In genomic region chr7:107622937-107623336, GRCh38 we compare ENCODE assay signal across 29 cellular contexts. TPM values are rescaled to one million over a fixed set of nuclear protein-coding genes. Genes with fewer than 3 reads are reported as not detected.
"Had no signal": no experiment of that assay in that cellular context is flagged by ENCODE, and none has a peak within 500 bp of the region (broad histone marks: within the 10 kb centered on the region; RNA-seq: fewer than 3 reads in every experiment).

No MANE protein-coding gene starts in this region.

- H3K36me3 ChIP-seq: WERI-Rb-1 had no signal

- H3K27me3 ChIP-seq: cardiac muscle cell, SJCRH30 had no signal

- H3K27ac Mint-ChIP-seq: activated CD4-positive, alpha-beta memory T cell treated with anti-CD3 and anti-CD28 coated beads, Interleukin-2, amount 10 ng/mL, durations not matched to agents 7 days and 5 days; activated CD4-positive, alpha-beta T cell treated with anti-CD3 and anti-CD28 coated beads for 36 hours; activated CD8-positive, alpha-beta memory T cell treated with anti-CD3 and anti-CD28 coated beads, Interleukin-2, amount 10 ng/mL, durations not matched to agents 7 days and 5 days; activated naive CD4-positive, alpha-beta T cell treated with anti-CD3 and anti-CD28 coated beads, Interleukin-2, amount 50 U/mL, for 72 hours; activated naive CD8-positive, alpha-beta T cell treated with anti-CD3 and anti-CD28 coated beads, Interleukin-2, amount 50 U/mL, for 24 hours; brain had no signal

- DNase-seq: activated CD4-positive, alpha-beta memory T cell treated with anti-CD3 and anti-CD28 coated beads, Interleukin-2, amount 10 ng/mL, durations not matched to agents 7 days and 5 days; activated CD4-positive, alpha-beta T cell treated with anti-CD3 and anti-CD28 coated beads for 36 hours; activated CD4-positive, alpha-beta T cell treated with anti-CD3 and anti-CD28 coated beads, Interleukin-2, amount 50 U/mL, for 1 hour; activated CD8-positive, alpha-beta memory T cell treated with anti-CD3 and anti-CD28 coated beads, Interleukin-2, amount 10 ng/mL, durations not matched to agents 7 days and 5 days; activated effector memory CD4-positive, alpha-beta T cell treated with anti-CD3 and anti-CD28 coated beads, Interleukin-2, amount 50 U/mL, for 16 hours; activated naive CD4-positive, alpha-beta T cell treated with Interleukin-2 at 50 U/mL for 16 hours; activated naive CD8-positive, alpha-beta T cell treated with anti-CD3 and anti-CD28 coated beads, Interleukin-2, amount 50 U/mL, for 24 hours; activated T-cell treated with anti-CD3 and anti-CD28 coated beads, Interleukin-2, amount 50 U/mL, for 4 hours; amygdala; Karpas-422; NCI-H1105 treated with DMSO at 0.1 percent for 48 hours; NCI-H1436 treated with DMSO at 0.1 percent for 48 hours; NCI-H187; NCI-H2081; NCI-H345; NCI-H510A; NCI-H526 treated with DMSO at 0.1 percent for 48 hours; NK-92 treated with Interleukin-12 subunit alpha and Interleukin-12 subunit beta, amount 100 ng/mL, for 24 hours; OCI-M1; Right ventricle myocardium superior; RPMI8226; SJCRH30; SK-N-SH; WERI-Rb-1 had no signal

- H3K4me2 ChIP-seq: SK-N-SH had no signal

- H3K36me3 Mint-ChIP-seq: activated naive CD4-positive, alpha-beta T cell treated with anti-CD3 and anti-CD28 coated beads, Interleukin-2, amount 50 U/mL, for 72 hours had no signal

- FAIRE-seq: astrocyte had no signal

- H3K27ac ChIP-seq: cardiac muscle cell, SJCRH30, WERI-Rb-1 had no signal

- H3K4me1 ChIP-seq: SJCRH30 had no signal

- H3K9me3 ChIP-seq: SJCRH30, SK-N-SH had no signal

- H3K9ac ChIP-seq: SK-N-SH had no signal

- H3K4me1 Mint-ChIP-seq: activated CD4-positive, alpha-beta memory T cell treated with anti-CD3 and anti-CD28 coated beads, Interleukin-2, amount 10 ng/mL, durations not matched to agents 7 days and 5 days; activated CD4-positive, alpha-beta T cell treated with anti-CD3 and anti-CD28 coated beads for 36 hours; activated CD8-positive, alpha-beta memory T cell treated with anti-CD3 and anti-CD28 coated beads, Interleukin-2, amount 10 ng/mL, durations not matched to agents 7 days and 5 days; activated naive CD8-positive, alpha-beta T cell treated with anti-CD3 and anti-CD28 coated beads, Interleukin-2, amount 50 U/mL, for 24 hours; brain had no signal

- ATAC-seq: activated naive CD8-positive, alpha-beta T cell treated with anti-CD3 and anti-CD28 coated beads, Interleukin-2, amount 50 U/mL, for 24 hours; activated T-cell treated with anti-CD3 and anti-CD28 coated beads, Interleukin-2, amount 50 U/mL, for 4 hours; Panc1 had no signal

- H3K4me3 ChIP-seq: cardiac muscle cell, SJCRH30 had no signal

- H3K27me3 Mint-ChIP-seq: activated CD4-positive, alpha-beta memory T cell treated with anti-CD3 and anti-CD28 coated beads, Interleukin-2, amount 10 ng/mL, durations not matched to agents 7 days and 5 days; activated CD4-positive, alpha-beta T cell treated with anti-CD3 and anti-CD28 coated beads for 36 hours; activated CD8-positive, alpha-beta memory T cell treated with anti-CD3 and anti-CD28 coated beads, Interleukin-2, amount 10 ng/mL, durations not matched to agents 7 days and 5 days; activated naive CD8-positive, alpha-beta T cell treated with anti-CD3 and anti-CD28 coated beads, Interleukin-2, amount 50 U/mL, for 24 hours; brain had no signal

- H3K4me3 Mint-ChIP-seq: activated CD4-positive, alpha-beta memory T cell treated with anti-CD3 and anti-CD28 coated beads, Interleukin-2, amount 10 ng/mL, durations not matched to agents 7 days and 5 days; activated CD4-positive, alpha-beta T cell treated with anti-CD3 and anti-CD28 coated beads for 36 hours; activated CD8-positive, alpha-beta memory T cell treated with anti-CD3 and anti-CD28 coated beads, Interleukin-2, amount 10 ng/mL, durations not matched to agents 7 days and 5 days; activated naive CD8-positive, alpha-beta T cell treated with anti-CD3 and anti-CD28 coated beads, Interleukin-2, amount 50 U/mL, for 24 hours; activated T-cell treated with anti-CD3 and anti-CD28 coated beads, Interleukin-2, amount 50 U/mL, for 4 hours; brain had no signal

- H3K9me3 Mint-ChIP-seq: activated naive CD8-positive, alpha-beta T cell treated with anti-CD3 and anti-CD28 coated beads, Interleukin-2, amount 50 U/mL, for 24 hours had no signal

RNA-seq across cellular contexts. Expression of gene SLC26A4, which starts 37.7 kb away (rescaled TPM):
- polyA plus RNA-seq: cardiac muscle cell had no signal
